29 cellular contexts compared by ENCODE assay signal in the genomic region with DNA sequence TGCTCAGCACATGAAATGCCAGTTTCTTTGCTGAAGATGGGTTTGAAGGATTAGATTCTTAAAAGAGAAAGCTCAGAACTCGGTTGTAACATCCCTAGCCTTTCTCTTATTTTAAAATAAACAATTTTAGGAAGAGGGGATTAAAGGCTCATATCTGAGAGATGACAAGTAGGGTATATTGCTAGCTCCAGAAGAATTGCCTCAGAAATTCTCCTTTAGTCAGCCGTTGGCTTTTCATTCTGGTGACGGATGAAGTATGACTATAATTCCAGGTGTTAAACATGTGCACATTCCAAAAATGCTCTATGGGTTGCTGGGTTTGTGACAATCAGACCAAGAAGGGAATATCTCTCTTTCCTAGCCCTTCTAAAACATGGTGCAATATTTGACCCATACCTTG. TPM values are rescaled to one million over a fixed set of nuclear protein-coding genes. Genes with fewer than 3 reads are reported as not detected.
"Had no signal": no experiment of that assay in that cellular context is flagged by ENCODE, and none has a peak within 500 bp of the region (broad histone marks: within the 10 kb centered on the region; RNA-seq: fewer than 3 reads in every experiment).

No MANE protein-coding gene starts in this region.

- H3K9me3 Mint-ChIP-seq: activated CD4-positive, alpha-beta memory T cell treated with anti-CD3 and anti-CD28 coated beads for 36 hours; activated CD4-positive, alpha-beta T cell treated with anti-CD3 and anti-CD28 coated beads, Interleukin-2, amount 10 ng/mL, durations not matched to agents 24 days and 14 days; activated T-cell treated with anti-CD3 and anti-CD28 coated beads, Interleukin-2, amount 50 U/mL, for 24 hours; activated T-helper 17 cell treated with anti-CD3 and anti-CD28 coated beads, Interleukin-2, amount 50 U/mL, for 72 hours; dendritic cell treated with granulocyte-macrophage colony-stimulating factor and Interleukin-4, amounts not matched to agents 40 ng/mL and 50 ng/mL, for 4 days; nephron had no signal

- H3K4me1 ChIP-seq: breast epithelium, esophagus squamous epithelium, gastrocnemius medialis, right lobe of liver, stomach, tibial artery had no signal

- H3K27me3 ChIP-seq: breast epithelium, esophagus squamous epithelium, gastrocnemius medialis, ovary, right lobe of liver, stomach, tibial artery had no signal

- DNase-seq: activated CD4-positive, alpha-beta memory T cell treated with anti-CD3 and anti-CD28 coated beads for 36 hours; activated CD4-positive, alpha-beta T cell treated with anti-CD3 and anti-CD28 coated beads, Interleukin-2, amount 10 ng/mL, durations not matched to agents 24 days and 14 days; activated CD4-positive, CD25-positive, alpha-beta regulatory T cell treated with anti-CD3 and anti-CD28 coated beads, Interleukin-2, amount 50 U/mL, for 72 hours; activated CD8-positive, alpha-beta memory T cell treated with anti-CD3 and anti-CD28 coated beads, Interleukin-2, amount 50 U/mL, for 48 hours; activated gamma-delta T cell treated with Interleukin-2 at 50 U/mL for 16 hours; activated naive CD4-positive, alpha-beta T cell treated with anti-CD3 and anti-CD28 coated beads, Interleukin-2, amount 50 U/mL, for 16 hours; activated T-cell treated with anti-CD3 and anti-CD28 coated beads, Interleukin-2, amount 50 U/mL, for 24 hours; central memory CD4-positive, alpha-beta T cell; esophagus squamous epithelium; gastrocnemius medialis; hippocampal formation; kidney; left colon; mammary epithelial cell; ovary; right lobe of liver; stimulated activated CD4-positive, alpha-beta T cell treated with anti-CD3 and anti-CD28 coated beads, Interleukin-15, amount 100 ng/mL, for 24 hours; stimulated activated CD4-positive, alpha-beta T cell treated with anti-CD3 and anti-CD28 coated beads, Interleukin-2, amount 100 ng/mL, for 24 hours; stimulated activated naive B cell treated with anti-CD40 and anti-IgM and Interleukin-4, amounts not matched to agents 10 μg/mL and 1 μg/mL and 100 μg/mL, for 72 hours; stomach; T-helper 17 cell; T1000; tibial artery; WERI-Rb-1 had no signal

- H3K36me3 ChIP-seq: breast epithelium, esophagus squamous epithelium, gastrocnemius medialis, ovary, right lobe of liver, stomach, tibial artery, WERI-Rb-1 had no signal

- H3K4me1 Mint-ChIP-seq: activated CD4-positive, alpha-beta T cell treated with anti-CD3 and anti-CD28 coated beads, Interleukin-2, amount 10 ng/mL, durations not matched to agents 24 days and 14 days; activated T-helper 17 cell treated with anti-CD3 and anti-CD28 coated beads, Interleukin-2, amount 50 U/mL, for 72 hours; nephron; stimulated activated naive B cell treated with anti-CD40 and anti-IgM and Interleukin-4, amounts not matched to agents 10 μg/mL and 1 μg/mL and 100 μg/mL, for 72 hours; T-helper 17 cell had no signal

- H3K36me3 Mint-ChIP-seq: activated CD4-positive, alpha-beta memory T cell treated with anti-CD3 and anti-CD28 coated beads for 36 hours; stimulated activated naive B cell treated with anti-CD40 and anti-IgM and Interleukin-4, amounts not matched to agents 10 μg/mL and 1 μg/mL and 100 μg/mL, for 72 hours had no signal

- H3K27ac Mint-ChIP-seq: activated CD4-positive, alpha-beta memory T cell treated with anti-CD3 and anti-CD28 coated beads for 36 hours; activated CD4-positive, alpha-beta T cell treated with anti-CD3 and anti-CD28 coated beads, Interleukin-2, amount 10 ng/mL, durations not matched to agents 24 days and 14 days; activated T-cell treated with anti-CD3 and anti-CD28 coated beads, Interleukin-2, amount 50 U/mL, for 24 hours; activated T-helper 17 cell treated with anti-CD3 and anti-CD28 coated beads, Interleukin-2, amount 50 U/mL, for 72 hours; dendritic cell treated with granulocyte-macrophage colony-stimulating factor and Interleukin-4, amounts not matched to agents 40 ng/mL and 50 ng/mL, for 4 days; nephron; progenitor cell of endocrine pancreas; stimulated activated naive B cell treated with anti-CD40 and anti-IgM and Interleukin-4, amounts not matched to agents 10 μg/mL and 1 μg/mL and 100 μg/mL, for 72 hours; T-helper 17 cell had no signal

- H3K27me3 Mint-ChIP-seq: activated CD4-positive, alpha-beta memory T cell treated with anti-CD3 and anti-CD28 coated beads for 36 hours; activated CD4-positive, alpha-beta T cell treated with anti-CD3 and anti-CD28 coated beads, Interleukin-2, amount 10 ng/mL, durations not matched to agents 24 days and 14 days; progenitor cell of endocrine pancreas; stimulated activated naive B cell treated with anti-CD40 and anti-IgM and Interleukin-4, amounts not matched to agents 10 μg/mL and 1 μg/mL and 100 μg/mL, for 72 hours had no signal

- H3K4me3 ChIP-seq: breast epithelium, esophagus squamous epithelium, gastrocnemius medialis, ovary, right lobe of liver, stomach, tibial artery had no signal

- ATAC-seq: activated T-helper 17 cell treated with anti-CD3 and anti-CD28 coated beads, Interleukin-2, amount 50 U/mL, for 72 hours; gastrocnemius medialis; left colon; right lobe of liver; stimulated activated naive B cell treated with anti-CD40 and anti-IgM and Interleukin-4, amounts not matched to agents 10 μg/mL and 1 μg/mL and 100 μg/mL, for 72 hours; T-helper 17 cell had no signal

- H3K9me3 ChIP-seq: breast epithelium, esophagus squamous epithelium, gastrocnemius medialis, ovary, right lobe of liver, stomach, tibial artery had no signal

- H3K4me3 Mint-ChIP-seq: activated CD4-positive, alpha-beta memory T cell treated with anti-CD3 and anti-CD28 coated beads for 36 hours; activated CD4-positive, alpha-beta T cell treated with anti-CD3 and anti-CD28 coated beads, Interleukin-2, amount 10 ng/mL, durations not matched to agents 24 days and 14 days; activated T-cell treated with anti-CD3 and anti-CD28 coated beads, Interleukin-2, amount 50 U/mL, for 24 hours; activated T-helper 17 cell treated with anti-CD3 and anti-CD28 coated beads, Interleukin-2, amount 50 U/mL, for 72 hours; dendritic cell treated with granulocyte-macrophage colony-stimulating factor and Interleukin-4, amounts not matched to agents 40 ng/mL and 50 ng/mL, for 4 days; nephron; stimulated activated naive B cell treated with anti-CD40 and anti-IgM and Interleukin-4, amounts not matched to agents 10 μg/mL and 1 μg/mL and 100 μg/mL, for 72 hours; T-helper 17 cell had no signal

- H3K27ac ChIP-seq: breast epithelium, esophagus squamous epithelium, gastrocnemius medialis, ovary, right lobe of liver, stomach, tibial artery, WERI-Rb-1 had no signal

RNA-seq across cellular contexts. Expression of gene DKK2, which starts 17.8 kb away (rescaled TPM):
- total RNA-seq: activated CD4-positive, alpha-beta memory T cell treated with anti-CD3 and anti-CD28 coated beads for 36 hours; activated CD4-positive, alpha-beta T cell treated with anti-CD3 and anti-CD28 coated beads, Interleukin-2, amount 10 ng/mL, durations not matched to agents 24 days and 14 days; T-helper 17 cell had no signal
- polyA plus RNA-seq: mammary epithelial cell had no signal
